ENCODE assay signal across 8 cellular contexts in genomic region chr6:139882977-139883728, GRCh38.
DNase-seq lines count a peak whose midpoint lies in the region; ATAC-seq, FAIRE-seq and TF ChIP-seq lines count a peak whose summit lies in the region.

No MANE protein-coding gene starts in this region.

- no peak for TF ChIP-seq CTCF in body of pancreas (IDR thresholded peaks at IDR 0.05)
- no peak for TF ChIP-seq CTCF in suprapubic skin (IDR thresholded peaks at IDR 0.05)

- TF ChIP-seq POLR2A in body of pancreas (IDR thresholded peaks at IDR 0.05) (no peak), suprapubic skin (IDR thresholded peaks at IDR 0.05) (no peak)

- ATAC-seq in body of pancreas, result peak; percentile 39

- H3K4me1 ChIP-seq in body of pancreas (peaks cover 11% of the 10 kb centered on the region), muscle layer of duodenum (ENCODE audit: control insufficient read depth in 1 of 2, insufficient read depth in 2 of 2, low read length in 2 of 2) (peaks cover 6 to 18% of the 10 kb centered on the region in 2 donors), suprapubic skin (no peaks in the 10 kb centered on the region)

- H3K9me3 ChIP-seq in body of pancreas (no peaks in the 10 kb centered on the region), muscle layer of duodenum (ENCODE audit: control insufficient read depth in 1 of 2, low read length in 2 of 2) (no peaks in the 10 kb centered on the region), suprapubic skin (no peaks in the 10 kb centered on the region)

- 52 to 59% methylated on average over 3 of the region's 3 CpGs for WGBS in body of pancreas, 2 donors
- WGBS in suprapubic skin, result 65% methylated on average over 3 of the region's 3 CpGs

- H3K4me3 ChIP-seq in body of pancreas (no peak overlapping the region), muscle layer of duodenum (ENCODE audit: low read depth in 1 of 2, low read length in 2 of 2) (no peak overlapping the region), suprapubic skin (no peak overlapping the region)

- no peak for TF ChIP-seq EP300 in suprapubic skin (IDR thresholded peaks at IDR 0.05)

- peak; percentile 51 for DNase-seq in EH (ENCODE audit: low read depth)
- DNase-seq in HTR-8/SVneo (ENCODE audit: insufficient read length, low spot score), result peak; percentile 15
- DNase-seq in body of pancreas, result no peak
- no peak for DNase-seq in cerebellar nuclear complex (lab: John Stamatoyannopoulos, UW)
- DNase-seq in suprapubic skin (ENCODE audit: low spot score in 2 of 2), result no peak
- no peak for DNase-seq in NCI-H524 treated with DMSO at 0.1 percent for 48 hours (lab: John Stamatoyannopoulos, UW)
- no peak for DNase-seq in NCI-H187 (lab: John Stamatoyannopoulos, UW)

- FAIRE-seq in HTR-8/SVneo (lab: Jason Lieb, UNC), result no peak

- intact Hi-C loops in body of pancreas (cut with DNase I), result no loop called here

- H3K36me3 ChIP-seq in body of pancreas (replicated peaks in 1 of 2; ENCODE audit: insufficient read depth in 1 of 2, low read depth in 2 of 2) (no peaks in the 10 kb centered on the region), muscle layer of duodenum (ENCODE audit: control insufficient read depth in 1 of 2, insufficient read depth in 2 of 2, low read length in 2 of 2) (no peaks in the 10 kb centered on the region), suprapubic skin (no peaks in the 10 kb centered on the region)

- H3K27me3 ChIP-seq in body of pancreas, result no peaks in the 10 kb centered on the region
- H3K27me3 ChIP-seq in muscle layer of duodenum (ENCODE audit: low read depth, low read length), result no peaks in the 10 kb centered on the region
- no peaks in the 10 kb centered on the region for H3K27me3 ChIP-seq in suprapubic skin

- H3K27ac ChIP-seq in body of pancreas (peak overlapping the region in 3 of 4 donors; percentile 33 to 45 (median 34)), muscle layer of duodenum (ENCODE audit: low read length) (peak overlapping the region; percentile 35), suprapubic skin (no peak overlapping the region)

Comparison
In these comparisons a context has a peak if more than half of its experiments do, and no peak if none do; other contexts are left out.
1. DNase-seq: peak in EH (single experiment) and HTR-8/SVneo (single experiment); none in body of pancreas (0 of 4), cerebellar nuclear complex (0 of 2), suprapubic skin (0 of 2), NCI-H524 treated with DMSO at 0.1 percent for 48 hours (single experiment) and NCI-H187 (0 of 2).